Comparison of ENCODE assay signal across 14 cellular contexts in genomic region chr7:38840736-38841460, GRCh38.
DNase-seq lines count a peak whose midpoint lies in the region; ATAC-seq and TF ChIP-seq lines count a peak whose summit lies in the region.
"Had no signal": no experiment of that assay in that cellular context is flagged by ENCODE, and none has a peak within 500 bp of the region (broad histone marks: within the 10 kb centered on the region; RNA-seq: fewer than 3 reads in every experiment).

No MANE protein-coding gene starts in this region.

- H3K4me1 ChIP-seq in prostate gland (replicated peaks) (no peaks in the 10 kb centered on the region), right lobe of liver (no peaks in the 10 kb centered on the region)

- DNase-seq in GM10266 (ENCODE audit: extremely low spot score), result peak; percentile 9
- DNase-seq in HT1080 (ENCODE audit: low read depth), result peak; percentile 37
- DNase-seq in dedifferentiated amniotic fluid mesenchymal stem cell (ENCODE audit: extremely low spot score), result peak; percentile 87
- peak; percentile 64 for DNase-seq in prostate gland (ENCODE audit: low spot score)
- DNase-seq in right lobe of liver, result no peak
- no peak for DNase-seq in NCI-H526 (lab: John Stamatoyannopoulos, UW)
- no peak for DNase-seq in CD14-positive monocyte (ENCODE audit: low spot score)
- DNase-seq: DMS153, Karpas-422, NCI-H446 treated with DMSO at 0.1 percent for 48 hours had no signal

- H3K9me3 Mint-ChIP-seq in CD14-positive monocyte, result peaks cover 0 to 3% (median 2%) of the 10 kb centered on the region in 7 donors
- H3K9me3 Mint-ChIP-seq: mesothelial cell of epicardium had no signal

- H3K36me3 ChIP-seq in prostate gland, result no peaks in the 10 kb centered on the region
- no peaks in the 10 kb centered on the region for H3K36me3 ChIP-seq in right lobe of liver

- H3K27ac ChIP-seq in prostate gland (peak overlapping the region in 1 of 2 donors; percentile 70), right lobe of liver (no peak overlapping the region)
- H3K27ac ChIP-seq: coronary artery had no signal

- 37% methylated on average over 2 of the region's 2 CpGs for WGBS in prostate gland
- WGBS in right lobe of liver (ENCODE audit: insufficient coverage, low coverage, low lambda C conversion rate, missing lambda C conversion rate), result 81% methylated on average over 1 of the region's 2 CpGs

- H3K27me3 ChIP-seq in prostate gland (replicated peaks; ENCODE audit: insufficient read depth), result no peaks in the 10 kb centered on the region
- H3K27me3 ChIP-seq in right lobe of liver, result no peaks in the 10 kb centered on the region

- peaks cover 3% of the 10 kb centered on the region for H3K4me1 Mint-ChIP-seq in CD14-positive monocyte
- H3K4me1 Mint-ChIP-seq: mesothelial cell of epicardium had no signal

- intact Hi-C loops in prostate gland (cut with DNase I) (no loop called here), right lobe of liver (cut with DNase I) (no loop called here), CD14-positive monocyte (cut with micrococcal nuclease) (no loop called here)

- no peak for ATAC-seq in right lobe of liver
- ATAC-seq in esophagus mucosa, result no peak
- ATAC-seq: activated CD4-positive, CD25-positive, alpha-beta regulatory T cell treated with anti-CD3 and anti-CD28 coated beads, Interleukin-2, amount 50 U/mL, for 24 hours had no signal

- TF ChIP-seq POLR2A in prostate gland (IDR thresholded peaks at IDR 0.05) (no peak), right lobe of liver (IDR thresholded peaks at IDR 0.05) (no peak)

- H3K9me3 ChIP-seq in prostate gland (no peaks in the 10 kb centered on the region), right lobe of liver (no peaks in the 10 kb centered on the region)

- no peak for TF ChIP-seq CTCF in GM10266 (IDR thresholded peaks at IDR 0.05; ENCODE audit: control insufficient read depth, insufficient read depth, low read depth, missing control alignments)
- no peak for TF ChIP-seq CTCF in prostate gland (IDR thresholded peaks at IDR 0.05)
- TF ChIP-seq CTCF in right lobe of liver (IDR thresholded peaks at IDR 0.05), result no peak
- no peak for TF ChIP-seq CTCF in CD14-positive monocyte (IDR thresholded peaks at IDR 0.05)

- no peaks in the 10 kb centered on the region for H3K27me3 Mint-ChIP-seq in CD14-positive monocyte (ENCODE audit: low read depth in 3 of 3)

- H3K36me3 Mint-ChIP-seq in CD14-positive monocyte, result peaks cover 4 to 13% of the 10 kb centered on the region in 2 donors
- H3K36me3 Mint-ChIP-seq: mesothelial cell of epicardium had no signal

- H3K4me3 Mint-ChIP-seq in CD14-positive monocyte, result no peak overlapping the region
- H3K4me3 Mint-ChIP-seq: mesothelial cell of epicardium had no signal

- H3K4me3 ChIP-seq in prostate gland, result no peak overlapping the region
- H3K4me3 ChIP-seq in right lobe of liver, result no peak overlapping the region
- H3K4me3 ChIP-seq: coronary artery had no signal

- H3K27ac Mint-ChIP-seq in CD14-positive monocyte, result no peak overlapping the region
- H3K27ac Mint-ChIP-seq: mesothelial cell of epicardium had no signal

Comparison
In these comparisons a context has a peak if more than half of its experiments do, and no peak if none do; other contexts are left out.
1. DNase-seq: peak in GM10266 (single experiment), HT1080 (single experiment), dedifferentiated amniotic fluid mesenchymal stem cell (single experiment) and prostate gland (single experiment); none in right lobe of liver (0 of 3), NCI-H526 (0 of 2) and CD14-positive monocyte (single experiment).